ENCODE assay signal across 1 cellular context in genomic region chr10:31603245-31604087, GRCh38.
A peak's percentile ranks its signal among the peaks of the same experiment; 100 is the strongest.
TF ChIP-seq lines count a peak whose summit lies in the region.

No MANE protein-coding gene starts in this region.

TF ChIP-seq in HepG2, 621 proteins besides CTCF, POLR2A, EP300 and RAD21 (continued from another document):
- TF ChIP-seq PRDM10 (CRISPR knock-in tag; IDR thresholded peaks at IDR 0.05; ENCODE audit: low read depth) (no peak), ZNF770 (CRISPR knock-in tag; IDR thresholded peaks at IDR 0.05) (peak; percentile 96), KLF12 (CRISPR knock-in tag; IDR thresholded peaks at IDR 0.05; ENCODE audit: borderline replicate concordance) (0 out of 2 replicates have a peak, but pooled peaks have one; percentile 39), ELF1 (CRISPR knock-in tag; IDR thresholded peaks at IDR 0.05) (0 out of 2 replicates have a peak, but pooled peaks have one; percentile 36), ETV5 (CRISPR knock-in tag; IDR thresholded peaks at IDR 0.05; ENCODE audit: borderline replicate concordance) (peak; percentile 39; the same call in 1 of the 2 replicates), ZFP91 (CRISPR knock-in tag; IDR thresholded peaks at IDR 0.05; ENCODE audit: borderline replicate concordance) (peak; percentile 26; the same call in 1 of the 2 replicates), TEAD3 (CRISPR knock-in tag; optimal IDR thresholded peaks at IDR 0.05; ENCODE audit: borderline replicate concordance) (peak; percentile 24), DMAP1 (CRISPR knock-in tag; IDR thresholded peaks at IDR 0.05) (no peak), SP1 (IDR thresholded peaks at IDR 0.05) (no peak), SP1 (CRISPR knock-in tag; IDR thresholded peaks at IDR 0.05) (peak; percentile 68), ZNF501 (CRISPR knock-in tag; IDR thresholded peaks at IDR 0.05) (peak; percentile 35; the same call in 1 of the 2 replicates), SNAPC2 (CRISPR knock-in tag; IDR thresholded peaks at IDR 0.05) (no peak), MTF2 (CRISPR knock-in tag; IDR thresholded peaks at IDR 0.05; ENCODE audit: borderline replicate concordance) (0 out of 2 replicates have a peak, but pooled peaks have one; percentile 54), ZMYM4 (CRISPR knock-in tag; IDR thresholded peaks at IDR 0.05) (peak; percentile 74; the same call in 1 of the 2 replicates), GABPA (IDR thresholded peaks at IDR 0.05; ENCODE audit: low read depth, low read length) (peak; percentile 43; the same call in 1 of the 2 replicates), GABPA (CRISPR knock-in tag; IDR thresholded peaks at IDR 0.05; ENCODE audit: low read depth) (peak; percentile 66), SAP130 (CRISPR knock-in tag; IDR thresholded peaks at IDR 0.05; ENCODE audit: low read depth) (0 out of 2 replicates have a peak, but pooled peaks have one; percentile 23), HMG20A (CRISPR knock-in tag; IDR thresholded peaks at IDR 0.05; ENCODE audit: borderline replicate concordance) (no peak), PATZ1 (CRISPR knock-in tag; IDR thresholded peaks at IDR 0.05) (no peak), TFDP1 (CRISPR knock-in tag; IDR thresholded peaks at IDR 0.05; ENCODE audit: borderline replicate concordance) (peak; percentile 29; the same call in 1 of the 2 replicates), ZFY (CRISPR knock-in tag; IDR thresholded peaks at IDR 0.05) (no peak), SMARCE1 (IDR thresholded peaks at IDR 0.05; ENCODE audit: borderline replicate concordance) (no peak), HNF1B (CRISPR knock-in tag; IDR thresholded peaks at IDR 0.05) (no peak), ZNF530 (CRISPR knock-in tag; IDR thresholded peaks at IDR 0.05; ENCODE audit: low read depth) (no peak), YEATS2 (CRISPR knock-in tag; IDR thresholded peaks at IDR 0.05; ENCODE audit: borderline replicate concordance) (0 out of 2 replicates have a peak, but pooled peaks have one; percentile 36), GABPB1 (CRISPR knock-in tag; IDR thresholded peaks at IDR 0.05) (peak; percentile 94), SPEN (CRISPR knock-in tag; IDR thresholded peaks at IDR 0.05; ENCODE audit: low read depth) (0 out of 2 replicates have a peak, but pooled peaks have one; percentile 18)
